1 cellular context compared by ENCODE assay signal in genomic region chr15:63986751-63987341, GRCh38.
TF ChIP-seq lines count a peak whose summit lies in the region.

No MANE protein-coding gene starts in this region.

TF ChIP-seq in K562, 482 proteins besides CTCF, POLR2A, EP300 and RAD21 (continued from another document and continues in another):
- TF ChIP-seq, protein P1, sequence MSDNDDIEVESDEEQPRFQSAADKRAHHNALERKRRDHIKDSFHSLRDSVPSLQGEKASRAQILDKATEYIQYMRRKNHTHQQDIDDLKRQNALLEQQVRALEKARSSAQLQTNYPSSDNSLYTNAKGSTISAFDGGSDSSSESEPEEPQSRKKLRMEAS (CRISPR knock-in tag; IDR thresholded peaks at IDR 0.05) = no peak
- TF ChIP-seq ZNF212 (CRISPR knock-in tag; IDR thresholded peaks at IDR 0.05) (no peak), ZNF589 (CRISPR knock-in tag; IDR thresholded peaks at IDR 0.05; ENCODE audit: low read depth) (no peak), ZNF224 (CRISPR knock-in tag; IDR thresholded peaks at IDR 0.05) (no peak), ZFX (CRISPR knock-in tag; IDR thresholded peaks at IDR 0.05) (no peak), ZNF41 (CRISPR knock-in tag; conservative IDR thresholded peaks at IDR 0.05) (no peak), SIN3A (IDR thresholded peaks at IDR 0.05; ENCODE audit: borderline replicate concordance in 2 of 2, control insufficient read depth in 1 of 2, low read depth in 2 of 2, low read length in 2 of 2) (no peak), ATF3 (IDR thresholded peaks at IDR 0.05) (no peak), ATF3 (CRISPR knock-in tag; conservative IDR thresholded peaks at IDR 0.05) (no peak), ZNF551 (CRISPR knock-in tag; IDR thresholded peaks at IDR 0.05) (no peak), BACH1 (tag; IDR thresholded peaks at IDR 0.05) (no peak), ZNF785 (CRISPR knock-in tag; IDR thresholded peaks at IDR 0.05) (no peak), POLR2AphosphoS2 (IDR thresholded peaks at IDR 0.05; ENCODE audit: low read length) (no peak), HOMEZ (CRISPR knock-in tag; IDR thresholded peaks at IDR 0.05) (no peak), MAFK (IDR thresholded peaks at IDR 0.05; ENCODE audit: low read length) (no peak), XRCC3 (IDR thresholded peaks at IDR 0.05) (no peak), FOXM1 (IDR thresholded peaks at IDR 0.05; ENCODE audit: low read depth) (peak; percentile 37; the same call in 1 of the 2 replicates), FOXM1 (CRISPR knock-in tag; IDR thresholded peaks at IDR 0.05; ENCODE audit: low read depth) (no peak), BCOR (IDR thresholded peaks at IDR 0.05) (no peak), FOXA1 (IDR thresholded peaks at IDR 0.05; ENCODE audit: borderline replicate concordance) (no peak), NELFE (IDR thresholded peaks at IDR 0.05; ENCODE audit: insufficient read depth, insufficient read length) (no peak), KDM1A (IDR thresholded peaks at IDR 0.05) (no peak), NR2F6 (CRISPR knock-in tag; IDR thresholded peaks at IDR 0.05) (no peak), NFATC3 (IDR thresholded peaks at IDR 0.05) (no peak), HNRNPUL1 (IDR thresholded peaks at IDR 0.05; ENCODE audit: low read length) (no peak), ZNF232 (CRISPR knock-in tag; IDR thresholded peaks at IDR 0.05) (no peak), SMARCA5 (IDR thresholded peaks at IDR 0.05) (no peak), TRIM25 (IDR thresholded peaks at IDR 0.05; ENCODE audit: borderline replicate concordance) (no peak), ZNF696 (CRISPR knock-in tag; conservative IDR thresholded peaks at IDR 0.05) (no peak), THAP12 (CRISPR knock-in tag; IDR thresholded peaks at IDR 0.05) (no peak), GABPA (tag; conservative IDR thresholded peaks at IDR 0.05; ENCODE audit: low read depth) (no peak), RCOR1 (IDR thresholded peaks at IDR 0.05; ENCODE audit: borderline replicate concordance in 1 of 2, low read depth in 2 of 2, low read length in 2 of 2) (no peak), ERF (CRISPR knock-in tag; IDR thresholded peaks at IDR 0.05) (no peak), PPARD (CRISPR knock-in tag; IDR thresholded peaks at IDR 0.05) (no peak), ZKSCAN1 (IDR thresholded peaks at IDR 0.05; ENCODE audit: low read depth, low read length) (no peak), TCF3 (CRISPR knock-in tag; IDR thresholded peaks at IDR 0.05) (peak; percentile 55), XRCC5 (IDR thresholded peaks at IDR 0.05; ENCODE audit: low read depth, low read length) (no peak), TEAD4 (IDR thresholded peaks at IDR 0.05; ENCODE audit: low read length) (peak; percentile 60; the same call in 1 of the 2 replicates), TEAD4 (CRISPR knock-in tag; IDR thresholded peaks at IDR 0.05; ENCODE audit: borderline replicate concordance) (no peak), RNF2 (IDR thresholded peaks at IDR 0.05) (no peak), CGGBP1 (CRISPR knock-in tag; IDR thresholded peaks at IDR 0.05) (no peak), TAF1 (IDR thresholded peaks at IDR 0.05; ENCODE audit: control insufficient read depth, extremely low read depth, insufficient read depth, low read length, severe bottlenecking) (no peak), ZNF717 (CRISPR knock-in tag; IDR thresholded peaks at IDR 0.05) (no peak), TAL1 (IDR thresholded peaks at IDR 0.05) (no peak), KLF1 (tag; IDR thresholded peaks at IDR 0.05) (no peak), POLR3A (IDR thresholded peaks at IDR 0.05; ENCODE audit: borderline replicate concordance, extremely low read depth, insufficient read depth, insufficient read length) (no peak), GATAD2A (IDR thresholded peaks at IDR 0.05) (no peak), ZEB2 (IDR thresholded peaks at IDR 0.05) (no peak), E4F1 (CRISPR knock-in tag; IDR thresholded peaks at IDR 0.05; ENCODE audit: borderline replicate concordance) (no peak), ZNF764 (CRISPR knock-in tag; IDR thresholded peaks at IDR 0.05; ENCODE audit: low read depth) (no peak), GATA2 (CRISPR knock-in tag; IDR thresholded peaks at IDR 0.05) (0 out of 2 replicates have a peak, but pooled peaks have one; percentile 22), TOE1 (IDR thresholded peaks at IDR 0.05; ENCODE audit: borderline replicate concordance) (no peak), TOE1 (CRISPR knock-in tag; IDR thresholded peaks at IDR 0.05; ENCODE audit: borderline replicate concordance, low read depth) (no peak)
- TF ChIP-seq, protein P2, sequence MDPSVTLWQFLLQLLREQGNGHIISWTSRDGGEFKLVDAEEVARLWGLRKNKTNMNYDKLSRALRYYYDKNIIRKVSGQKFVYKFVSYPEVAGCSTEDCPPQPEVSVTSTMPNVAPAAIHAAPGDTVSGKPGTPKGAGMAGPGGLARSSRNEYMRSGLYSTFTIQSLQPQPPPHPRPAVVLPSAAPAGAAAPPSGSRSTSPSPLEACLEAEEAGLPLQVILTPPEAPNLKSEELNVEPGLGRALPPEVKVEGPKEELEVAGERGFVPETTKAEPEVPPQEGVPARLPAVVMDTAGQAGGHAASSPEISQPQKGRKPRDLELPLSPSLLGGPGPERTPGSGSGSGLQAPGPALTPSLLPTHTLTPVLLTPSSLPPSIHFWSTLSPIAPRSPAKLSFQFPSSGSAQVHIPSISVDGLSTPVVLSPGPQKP (CRISPR knock-in tag; IDR thresholded peaks at IDR 0.05) = no peak
- TF ChIP-seq, protein P3, sequence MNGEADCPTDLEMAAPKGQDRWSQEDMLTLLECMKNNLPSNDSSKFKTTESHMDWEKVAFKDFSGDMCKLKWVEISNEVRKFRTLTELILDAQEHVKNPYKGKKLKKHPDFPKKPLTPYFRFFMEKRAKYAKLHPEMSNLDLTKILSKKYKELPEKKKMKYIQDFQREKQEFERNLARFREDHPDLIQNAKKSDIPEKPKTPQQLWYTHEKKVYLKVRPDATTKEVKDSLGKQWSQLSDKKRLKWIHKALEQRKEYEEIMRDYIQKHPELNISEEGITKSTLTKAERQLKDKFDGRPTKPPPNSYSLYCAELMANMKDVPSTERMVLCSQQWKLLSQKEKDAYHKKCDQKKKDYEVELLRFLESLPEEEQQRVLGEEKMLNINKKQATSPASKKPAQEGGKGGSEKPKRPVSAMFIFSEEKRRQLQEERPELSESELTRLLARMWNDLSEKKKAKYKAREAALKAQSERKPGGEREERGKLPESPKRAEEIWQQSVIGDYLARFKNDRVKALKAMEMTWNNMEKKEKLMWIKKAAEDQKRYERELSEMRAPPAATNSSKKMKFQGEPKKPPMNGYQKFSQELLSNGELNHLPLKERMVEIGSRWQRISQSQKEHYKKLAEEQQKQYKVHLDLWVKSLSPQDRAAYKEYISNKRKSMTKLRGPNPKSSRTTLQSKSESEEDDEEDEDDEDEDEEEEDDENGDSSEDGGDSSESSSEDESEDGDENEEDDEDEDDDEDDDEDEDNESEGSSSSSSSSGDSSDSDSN (IDR thresholded peaks at IDR 0.05; ENCODE audit: borderline replicate concordance in 1 of 2, low read depth in 2 of 2, low read length in 2 of 2) = no peak
- TF ChIP-seq, protein P4, sequence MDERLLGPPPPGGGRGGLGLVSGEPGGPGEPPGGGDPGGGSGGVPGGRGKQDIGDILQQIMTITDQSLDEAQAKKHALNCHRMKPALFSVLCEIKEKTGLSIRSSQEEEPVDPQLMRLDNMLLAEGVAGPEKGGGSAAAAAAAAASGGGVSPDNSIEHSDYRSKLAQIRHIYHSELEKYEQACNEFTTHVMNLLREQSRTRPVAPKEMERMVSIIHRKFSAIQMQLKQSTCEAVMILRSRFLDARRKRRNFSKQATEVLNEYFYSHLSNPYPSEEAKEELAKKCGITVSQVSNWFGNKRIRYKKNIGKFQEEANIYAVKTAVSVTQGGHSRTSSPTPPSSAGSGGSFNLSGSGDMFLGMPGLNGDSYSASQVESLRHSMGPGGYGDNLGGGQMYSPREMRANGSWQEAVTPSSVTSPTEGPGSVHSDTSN (CRISPR knock-in tag; IDR thresholded peaks at IDR 0.05; ENCODE audit: low read depth) = no peak
- TF ChIP-seq, protein P4 (tag; conservative IDR thresholded peaks at IDR 0.05; ENCODE audit: low read depth) = no peak
- TF ChIP-seq, protein P5, sequence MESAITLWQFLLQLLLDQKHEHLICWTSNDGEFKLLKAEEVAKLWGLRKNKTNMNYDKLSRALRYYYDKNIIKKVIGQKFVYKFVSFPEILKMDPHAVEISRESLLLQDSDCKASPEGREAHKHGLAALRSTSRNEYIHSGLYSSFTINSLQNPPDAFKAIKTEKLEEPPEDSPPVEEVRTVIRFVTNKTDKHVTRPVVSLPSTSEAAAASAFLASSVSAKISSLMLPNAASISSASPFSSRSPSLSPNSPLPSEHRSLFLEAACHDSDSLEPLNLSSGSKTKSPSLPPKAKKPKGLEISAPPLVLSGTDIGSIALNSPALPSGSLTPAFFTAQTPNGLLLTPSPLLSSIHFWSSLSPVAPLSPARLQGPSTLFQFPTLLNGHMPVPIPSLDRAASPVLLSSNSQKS (CRISPR knock-in tag; IDR thresholded peaks at IDR 0.05) = no peak
